ENCODE assay signal across 18 cellular contexts in genomic region chr6:36888654-36889481, GRCh38. TPM values are rescaled to one million over a fixed set of nuclear protein-coding genes. Genes with fewer than 3 reads are reported as not detected.
DNase-seq lines count a peak whose midpoint lies in the region; ATAC-seq, FAIRE-seq and TF ChIP-seq lines count a peak whose summit lies in the region.
"Had no signal": no experiment of that assay in that cellular context is flagged by ENCODE, and none has a peak within 500 bp of the region (broad histone marks: within the 10 kb centered on the region; RNA-seq: fewer than 3 reads in every experiment).

No MANE protein-coding gene starts in this region.

- H3K36me3 Mint-ChIP-seq in CD4-positive, alpha-beta memory T cell = peaks cover 0 to 14% of the 10 kb centered on the region in 2 donors

- no peaks in the 10 kb centered on the region for H3K27me3 ChIP-seq in CD4-positive, alpha-beta memory T cell (ENCODE audit: insufficient read depth, low read length)
- no peaks in the 10 kb centered on the region for H3K27me3 ChIP-seq in K562 (ENCODE audit: control insufficient read depth in 2 of 2, insufficient read depth in 2 of 2, low read length in 2 of 2)
- H3K27me3 ChIP-seq: BLaER1, brain microvascular endothelial cell, SJSA1, thyroid gland had no signal

- peaks cover 29 to 51% (median 41%) of the 10 kb centered on the region in 4 donors for H3K4me1 Mint-ChIP-seq in CD4-positive, alpha-beta memory T cell

- POLR2A ChIA-PET in CD4-positive, alpha-beta memory T cell (lab: Charles Lee; ENCODE audit: partially characterized antibody) = interaction anchor here (1.1 to 2.4 kb wide), 2 partner anchors 15 to 90 kb away, joined by 3 to 9 read pairs; partner anchors contain the start of gene PPIL1
- POLR2A ChIA-PET in K562 (lab: Yijun Ruan, JAX) = interaction anchor here (1.2 to 5.8 kb wide), 7 partner anchors 9 to 281 kb away, joined by 3 to 79 read pairs (median 6); partner anchors contain the start of gene PPIL1

- BruUV-seq in K562 (replicated peaks; lab: Mats Ljungman, UMichigan) = TSS peak; percentile 3

- H3K9me3 Mint-ChIP-seq in CD4-positive, alpha-beta memory T cell = no peaks in the 10 kb centered on the region

- peak; percentile 65 for FAIRE-seq in K562 (lab: Jason Lieb, UNC)
- FAIRE-seq: H54 had no signal

- no peak overlapping the region for H3K27ac ChIP-seq in CD4-positive, alpha-beta memory T cell (ENCODE audit: low read depth, low read length)
- H3K27ac ChIP-seq in K562 (ENCODE audit: extremely low read depth, low read depth, low read length) = peak overlapping the region; percentile 90
- H3K27ac ChIP-seq: BLaER1, brain microvascular endothelial cell, SJSA1, thyroid gland had no signal

- H3K27me3 Mint-ChIP-seq in CD4-positive, alpha-beta memory T cell = no peaks in the 10 kb centered on the region

- no peaks in the 10 kb centered on the region for H3K9me1 ChIP-seq in K562 (ENCODE audit: control insufficient read depth, insufficient read depth, low read length)

- DNase-seq in CD4-positive, alpha-beta memory T cell = no peak
- DNase-seq in DMS 273 treated with DMSO at 0.1 percent for 48 hours (lab: John Stamatoyannopoulos, UW) (peak; percentile 59), NCI-H774 (lab: John Stamatoyannopoulos, UW) (peak; percentile 44), K562 (ENCODE audit: extremely low read depth in 1 of 4, low spot score in 3 of 4) (peak in 2 of 4 experiments; percentile 76 to 86), G401 (ENCODE audit: low spot score) (no peak), LoVo (ENCODE audit: low spot score) (no peak)
- DNase-seq in activated CD4-positive, alpha-beta T cell treated with anti-CD3 and anti-CD28 coated beads for 4 hours = no peak
- DNase-seq: activated gamma-delta T cell treated with Interleukin-2 at 50 U/mL for 16 hours; brain microvascular endothelial cell; hypothalamus; NCI-H2171 treated with DMSO at 0.1 percent for 48 hours; stimulated activated CD4-positive, alpha-beta T cell treated with anti-CD3 and anti-CD28 coated beads, Interleukin-4, amount 100 ng/mL, for 4 hours; thyroid gland had no signal

- under 1% methylated on average over 6 of the region's 6 CpGs for WGBS in K562 (ENCODE audit: insufficient coverage, low coverage, missing lambda C conversion rate)

- peak overlapping the region; percentile 88 for H3K4me2 ChIP-seq in K562 (ENCODE audit: insufficient read depth, low read length)
- H3K4me2 ChIP-seq: BLaER1 had no signal

- no peak for TF ChIP-seq CTCF in K562 (IDR thresholded peaks at IDR 0.05 in 2 of 3, conservative IDR thresholded peaks at IDR 0.05 in 1 of 3; ENCODE audit: insufficient read depth in 2 of 3, low read depth in 1 of 3, low read length in 3 of 3)

- TF ChIP-seq POLR2A in K562 (conservative IDR thresholded peaks at IDR 0.05) = peak; percentile 72

- CTCF ChIA-PET in CD4-positive, alpha-beta memory T cell (lab: Charles Lee; ENCODE audit: partially characterized antibody) = interaction anchor here (0.8 to 2.1 kb wide), 5 partner anchors 14 to 321 kb away, joined by 3 to 10 read pairs (median 3); partner anchors contain the start of gene PPIL1
- CTCF ChIA-PET in K562 (lab: Yijun Ruan, JAX; ENCODE audit: low intra/inter-chr PET ratio) = interaction anchor here (0.7 kb wide), 1 partner anchor 129 kb away, joined by 3 read pairs; no protein-coding TSS in a partner anchor

- peaks cover 50% of the 10 kb centered on the region for H3K4me1 ChIP-seq in CD4-positive, alpha-beta memory T cell (ENCODE audit: insufficient read depth, low read length)
- peaks cover 17 to 37% of the 10 kb centered on the region in 2 experiments; a peak in 4 of 5 replicates for H3K4me1 ChIP-seq in K562 (replicated peaks in 1 of 2; ENCODE audit: control insufficient read depth in 2 of 2, insufficient read depth in 2 of 2, low read length in 2 of 2)

- no peak for TF ChIP-seq RAD21 in K562 (CRISPR knock-in tag; conservative IDR thresholded peaks at IDR 0.05 in 1 of 2, IDR thresholded peaks at IDR 0.05 in 1 of 2)

- H3K79me2 ChIP-seq in K562 (ENCODE audit: control insufficient read depth, insufficient read depth, low read length) = peaks cover 79% of the 10 kb centered on the region

- H3K27ac Mint-ChIP-seq in CD4-positive, alpha-beta memory T cell = peak overlapping the region; percentile 2 to 77 (median 25)

- H3K9ac ChIP-seq in K562 (ENCODE audit: insufficient read depth in 1 of 2, low read depth in 2 of 2, low read length in 2 of 2) = peak overlapping the region in 1 of 2 experiments; percentile 88; a peak in 3 of 4 replicates
- H3K9ac ChIP-seq: BLaER1 had no signal

- no peak overlapping the region for H3K4me3 ChIP-seq in CD4-positive, alpha-beta memory T cell (ENCODE audit: low read length in 2 of 2)
- peak overlapping the region; percentile 10 for H3K4me3 ChIP-seq in K562
- H3K4me3 ChIP-seq: BLaER1, SJSA1, thyroid gland had no signal

- H3K36me3 ChIP-seq in CD4-positive, alpha-beta memory T cell (ENCODE audit: insufficient read depth, low read length) = peaks cover 8% of the 10 kb centered on the region
- H3K36me3 ChIP-seq in K562 (ENCODE audit: control insufficient read depth, insufficient read depth, low read length) = peaks cover 16% of the 10 kb centered on the region
- H3K36me3 ChIP-seq: brain microvascular endothelial cell, thyroid gland had no signal

- peak; percentile 31 for ATAC-seq in K562
- no peak for ATAC-seq in GM21390 (IDR thresholded peaks at IDR 0.05; ENCODE audit: unreplicated experiment)

- peak; percentile 97 for TF ChIP-seq EP300 in K562 (IDR thresholded peaks at IDR 0.05; ENCODE audit: low read length)

- H3K4me3 Mint-ChIP-seq in CD4-positive, alpha-beta memory T cell = peak overlapping the region in 4 of 8 donors; percentile 3 to 13 (median 8)

- intact Hi-C loops in CD4-positive, alpha-beta memory T cell (cut with micrococcal nuclease) = no loop called here
- intact Hi-C loops in K562 (cut with micrococcal nuclease) = loop anchor here (2.0 to 10.0 kb wide), 4 partner anchors 98 to 344 kb away; partner anchors contain the start of gene MTCH1

- H2AFZ ChIP-seq in K562 (ENCODE audit: low read depth, low read length) = peak overlapping the region; percentile 50

- no peaks in the 10 kb centered on the region for H3K9me3 ChIP-seq in CD4-positive, alpha-beta memory T cell (ENCODE audit: control insufficient read depth in 1 of 2, low read length in 2 of 2)
- no peaks in the 10 kb centered on the region for H3K9me3 ChIP-seq in K562 (replicated peaks; ENCODE audit: control insufficient read depth, insufficient read depth, low read depth, low read length)
- H3K9me3 ChIP-seq: BLaER1, SJSA1, thyroid gland had no signal

- in situ Hi-C loops in K562 (cut with MboI) = no loop called here
- in situ Hi-C loops in G401 (cut with HindIII; ENCODE audit: low sequenced_read_pairs) = no loop called here

- no peaks in the 10 kb centered on the region for H4K20me1 ChIP-seq in K562 (replicated peaks; ENCODE audit: control insufficient read depth, insufficient read depth, low read length)

RNA-seq across cellular contexts. Expression of gene C6orf89, which starts 3.1 kb away (rescaled TPM):
- total RNA-seq in CD4-positive, alpha-beta memory T cell = 10 to 100 TPM; 53.0 to 56.0 TPM
- polyA plus RNA-seq in CD4-positive, alpha-beta memory T cell = 10 to 100 TPM; 35.4 to 52.8 TPM
- total RNA-seq in K562 (2011; cell fraction: chromatin; rRNA removed; ENCODE audit: low replicate concordance) = 94.9 and 122 TPM in 2 replicates
- total RNA-seq in K562 (2011; cell fraction: nucleolus; rRNA removed) = 56.4 and 60.3 TPM in 2 replicates
- total RNA-seq in K562 (2011; cell fraction: nucleoplasm; rRNA removed) = 122 and 177 TPM in 2 replicates
- total RNA-seq in K562 (2014; rRNA removed) = 47.2 and 63.5 TPM in 2 replicates
- total RNA-seq in K562 (2014; rRNA removed; fragmentation: Illumina TruSeq; extraction: Trizol) = 81.6 and 89.0 TPM in 2 replicates
- total RNA-seq in K562 (2015; rRNA removed; fragmentation: Illumina TruSeq; extraction: Trizol) = 56.9 and 58.5 TPM in 2 replicates
- 74.8 and 80.1 TPM in 2 replicates for total RNA-seq in K562 (2021)
- polyA plus RNA-seq in K562 (2011; rRNA removed) = 92.9 and 95.9 TPM in 2 replicates
- 47.9 and 60.0 TPM in 2 replicates for polyA plus RNA-seq in K562 (2011; cell fraction: cytosol; rRNA removed)
- 59.9 and 67.0 TPM in 2 replicates for polyA plus RNA-seq in K562 (2011; cell fraction: nucleus; rRNA removed)
- 71.0 and 74.5 TPM in 2 replicates for polyA plus RNA-seq in K562 (2012)
- polyA plus RNA-seq in K562 (2014; fragmentation: Illumina TruSeq; extraction: Trizol) = 96.1 and 111 TPM in 2 replicates
- 10 to 100 TPM; 35.2 to 41.9 TPM for polyA plus RNA-seq in K562 (2014; fragmentation: Nextera tagmentation; extraction: Ambion mirVana)
- 46.7 and 67.6 TPM in 2 replicates for polyA plus RNA-seq in K562 (2014; rRNA removed)
- polyA minus RNA-seq in K562 (2011; rRNA and poly(A)+ RNA removed) = 51.7 and 54.4 TPM in 2 replicates
- polyA minus RNA-seq in K562 (2011; cell fraction: cytosol; rRNA and poly(A)+ RNA removed) = 23.9 and 29.3 TPM in 2 replicates
- 9.6 and 22.3 TPM in 2 replicates for polyA minus RNA-seq in K562 (2011; cell fraction: nucleus; rRNA and poly(A)+ RNA removed)
- total RNA-seq in G401 (2014; rRNA removed; shearing (Covaris generic)) = 22.5 and 30.1 TPM in 2 replicates

RNA-seq across cellular contexts. Expression of gene PPIL1, which starts 14.3 kb away (rescaled TPM):
- total RNA-seq in CD4-positive, alpha-beta memory T cell = 1 to 10 TPM; 8.4 to 9.2 TPM
- 10 to 100 TPM; 18.6 to 19.7 TPM for polyA plus RNA-seq in CD4-positive, alpha-beta memory T cell
- total RNA-seq in K562 (2011; cell fraction: chromatin; rRNA removed; ENCODE audit: low replicate concordance) = 16.9 and 22.0 TPM in 2 replicates
- total RNA-seq in K562 (2011; cell fraction: nucleolus; rRNA removed) = 16.6 and 19.2 TPM in 2 replicates
- 25.1 and 30.4 TPM in 2 replicates for total RNA-seq in K562 (2011; cell fraction: nucleoplasm; rRNA removed)
- 65.8 and 86.0 TPM in 2 replicates for total RNA-seq in K562 (2014; rRNA removed)
- total RNA-seq in K562 (2014; rRNA removed; fragmentation: Illumina TruSeq; extraction: Trizol) = 130 and 132 TPM in 2 replicates
- 107 and 119 TPM in 2 replicates for total RNA-seq in K562 (2015; rRNA removed; fragmentation: Illumina TruSeq; extraction: Trizol)
- 86.9 and 90.1 TPM in 2 replicates for total RNA-seq in K562 (2021)
- polyA plus RNA-seq in K562 (2011; rRNA removed) = 113 and 137 TPM in 2 replicates
- polyA plus RNA-seq in K562 (2011; cell fraction: cytosol; rRNA removed) = 95.1 and 112 TPM in 2 replicates
- polyA plus RNA-seq in K562 (2011; cell fraction: nucleus; rRNA removed) = 24.2 and 38.0 TPM in 2 replicates
- 81.7 and 93.9 TPM in 2 replicates for polyA plus RNA-seq in K562 (2012)
- polyA plus RNA-seq in K562 (2014; fragmentation: Illumina TruSeq; extraction: Trizol) = 116 and 156 TPM in 2 replicates
- polyA plus RNA-seq in K562 (2014; fragmentation: Nextera tagmentation; extraction: Ambion mirVana) = 100 to 1,000 TPM; 195 to 205 TPM
- 87.9 and 108 TPM in 2 replicates for polyA plus RNA-seq in K562 (2014; rRNA removed)
- 105 and 126 TPM in 2 replicates for polyA minus RNA-seq in K562 (2011; rRNA and poly(A)+ RNA removed)
- 34.9 and 49.9 TPM in 2 replicates for polyA minus RNA-seq in K562 (2011; cell fraction: cytosol; rRNA and poly(A)+ RNA removed)
- polyA minus RNA-seq in K562 (2011; cell fraction: nucleus; rRNA and poly(A)+ RNA removed) = 11.2 and 16.2 TPM in 2 replicates
- 62.5 and 124 TPM in 2 replicates for total RNA-seq in G401 (2014; rRNA removed; shearing (Covaris generic))

RNA-seq across cellular contexts. Expression of gene CPNE5, which starts 49.6 kb away (rescaled TPM):
- total RNA-seq in CD4-positive, alpha-beta memory T cell = under 1 TPM; 0.47 to 0.70 TPM
- 1 to 10 TPM; 1.9 to 2.7 TPM for polyA plus RNA-seq in CD4-positive, alpha-beta memory T cell
- 1.5 and 2.5 TPM in 2 replicates for total RNA-seq in K562 (2011; cell fraction: chromatin; rRNA removed; ENCODE audit: low replicate concordance)
- total RNA-seq in K562 (2011; cell fraction: nucleolus; rRNA removed) = 0.66 and 1.5 TPM in 2 replicates
- total RNA-seq in K562 (2011; cell fraction: nucleoplasm; rRNA removed) = 1.2 and 1.6 TPM in 2 replicates
- total RNA-seq in K562 (2014; rRNA removed) (0.18 TPM in 1 of 2 replicates, not detected in the other), K562 (2014; rRNA removed; fragmentation: Illumina TruSeq; extraction: Trizol) (not detected in 2 replicates), K562 (2015; rRNA removed; fragmentation: Illumina TruSeq; extraction: Trizol) (0.14 TPM in 1 of 2 replicates, not detected in the other), K562 (2021) (0.47 and 0.49 TPM in 2 replicates)
- polyA plus RNA-seq in K562 (2011; rRNA removed) (0.46 and 0.61 TPM in 2 replicates), K562 (2014; fragmentation: Illumina TruSeq; extraction: Trizol) (0.43 TPM in 1 of 2 replicates, not detected in the other), K562 (2014; fragmentation: Nextera tagmentation; extraction: Ambion mirVana) (1 to 10 TPM in 1 of 2 experiments, under 1 TPM in 1; 0.21 to 1.0 TPM), K562 (2014; rRNA removed) (0.69 TPM in 1 of 2 replicates, not detected in the other)
- polyA plus RNA-seq in K562 (2011; cell fraction: cytosol; rRNA removed) = 0.19 and 0.31 TPM in 2 replicates
- polyA plus RNA-seq in K562 (2011; cell fraction: nucleus; rRNA removed) = 1.2 and 1.9 TPM in 2 replicates
- 0.33 and 1.8 TPM in 2 replicates for polyA plus RNA-seq in K562 (2012)
- 0.67 TPM in 1 of 2 replicates, not detected in the other for polyA minus RNA-seq in K562 (2011; rRNA and poly(A)+ RNA removed)
- not detected in 2 replicates for polyA minus RNA-seq in K562 (2011; cell fraction: cytosol; rRNA and poly(A)+ RNA removed)
- 0.78 and 0.81 TPM in 2 replicates for polyA minus RNA-seq in K562 (2011; cell fraction: nucleus; rRNA and poly(A)+ RNA removed)
- total RNA-seq in G401 (2014; rRNA removed; shearing (Covaris generic)) = 28.1 and 37.6 TPM in 2 replicates
- total RNA-seq: osteocyte had no signal

Comparison
In these comparisons a context has a peak if more than half of its experiments do, and no peak if none do; other contexts are left out.
1. DNase-seq: peak in DMS 273 treated with DMSO at 0.1 percent for 48 hours (single experiment) and NCI-H774 (single experiment); none in CD4-positive, alpha-beta memory T cell (0 of 5), activated CD4-positive, alpha-beta T cell treated with anti-CD3 and anti-CD28 coated beads for 4 hours (0 of 2), G401 (single experiment) and LoVo (single experiment).